In the genomic region with DNA sequence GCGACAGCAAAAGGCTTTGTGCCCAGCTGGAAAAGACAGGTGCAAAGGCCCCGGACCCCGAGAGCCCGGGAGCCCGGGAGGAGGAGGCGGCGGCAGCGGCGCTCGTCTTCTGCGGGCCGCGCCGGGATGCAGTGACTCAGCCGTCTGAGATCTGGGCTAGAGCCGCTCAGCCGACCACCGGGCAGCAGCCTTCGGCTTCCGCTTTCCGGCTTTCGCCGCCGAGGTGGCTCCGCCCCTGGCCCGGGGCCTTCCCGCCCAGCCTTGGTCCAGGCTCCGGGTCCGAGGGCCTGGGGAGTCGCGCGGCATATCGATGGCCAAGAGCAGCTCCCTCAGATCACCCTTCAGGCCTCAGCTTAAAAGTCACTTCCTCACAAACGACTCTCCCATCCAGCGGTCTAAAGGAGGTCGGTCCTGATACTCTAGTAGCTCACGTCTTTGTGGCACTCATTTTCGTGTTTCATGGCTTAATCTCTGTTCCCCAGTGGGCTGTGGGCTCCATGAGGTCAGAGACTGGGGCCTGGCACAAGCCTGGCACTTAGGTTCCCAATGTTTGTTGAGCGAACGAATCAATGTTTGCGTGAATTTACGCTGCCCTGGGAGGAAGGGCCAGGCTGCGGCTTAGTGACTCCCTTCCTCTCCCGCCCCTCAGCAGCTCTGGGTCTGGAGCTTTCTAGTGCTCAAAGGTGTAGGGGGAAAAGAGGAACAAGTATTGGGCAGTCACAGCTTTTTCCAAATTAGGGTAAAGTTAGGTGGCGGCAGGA, we compare ENCODE assay signal across 1 cellular context.
TF ChIP-seq lines count a peak whose summit lies in the region.

A gene (minus strand): TSS at position 146 of the 761 bp plus-strand sequence. CDS start 783 bp downstream, outside the sequence.

TF ChIP-seq in GM12878, 131 proteins besides CTCF, POLR2A, EP300 and RAD21 (continued from another document and continues in another):
- TF ChIP-seq, protein P1, sequence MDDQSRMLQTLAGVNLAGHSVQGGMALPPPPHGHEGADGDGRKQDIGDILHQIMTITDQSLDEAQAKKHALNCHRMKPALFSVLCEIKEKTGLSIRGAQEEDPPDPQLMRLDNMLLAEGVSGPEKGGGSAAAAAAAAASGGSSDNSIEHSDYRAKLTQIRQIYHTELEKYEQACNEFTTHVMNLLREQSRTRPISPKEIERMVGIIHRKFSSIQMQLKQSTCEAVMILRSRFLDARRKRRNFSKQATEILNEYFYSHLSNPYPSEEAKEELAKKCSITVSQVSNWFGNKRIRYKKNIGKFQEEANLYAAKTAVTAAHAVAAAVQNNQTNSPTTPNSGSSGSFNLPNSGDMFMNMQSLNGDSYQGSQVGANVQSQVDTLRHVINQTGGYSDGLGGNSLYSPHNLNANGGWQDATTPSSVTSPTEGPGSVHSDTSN (IDR thresholded peaks at IDR 0.05; ENCODE audit: insufficient replicate concordance, low read depth, low read length): no peak
- 0 out of 2 replicates have a peak, but pooled peaks have one; percentile 18 for TF ChIP-seq ZNF217 (IDR thresholded peaks at IDR 0.05)
- TF ChIP-seq CEBPB (IDR thresholded peaks at IDR 0.05; ENCODE audit: borderline replicate concordance in 1 of 2, low read depth in 2 of 2, low read length in 2 of 2): no peak
- TF ChIP-seq TBL1XR1 (IDR thresholded peaks at IDR 0.05; ENCODE audit: low read depth, low read length): no peak
- TF ChIP-seq IRF4 (IDR thresholded peaks at IDR 0.05; ENCODE audit: low read depth, low read length): no peak; the same call in 1 of the 2 replicates
- no peak for TF ChIP-seq CBX5 (IDR thresholded peaks at IDR 0.05; ENCODE audit: low read depth)
- no peak for TF ChIP-seq ZZZ3 (IDR thresholded peaks at IDR 0.05; ENCODE audit: control insufficient read depth, insufficient read length, low read depth)
- TF ChIP-seq, protein P2, sequence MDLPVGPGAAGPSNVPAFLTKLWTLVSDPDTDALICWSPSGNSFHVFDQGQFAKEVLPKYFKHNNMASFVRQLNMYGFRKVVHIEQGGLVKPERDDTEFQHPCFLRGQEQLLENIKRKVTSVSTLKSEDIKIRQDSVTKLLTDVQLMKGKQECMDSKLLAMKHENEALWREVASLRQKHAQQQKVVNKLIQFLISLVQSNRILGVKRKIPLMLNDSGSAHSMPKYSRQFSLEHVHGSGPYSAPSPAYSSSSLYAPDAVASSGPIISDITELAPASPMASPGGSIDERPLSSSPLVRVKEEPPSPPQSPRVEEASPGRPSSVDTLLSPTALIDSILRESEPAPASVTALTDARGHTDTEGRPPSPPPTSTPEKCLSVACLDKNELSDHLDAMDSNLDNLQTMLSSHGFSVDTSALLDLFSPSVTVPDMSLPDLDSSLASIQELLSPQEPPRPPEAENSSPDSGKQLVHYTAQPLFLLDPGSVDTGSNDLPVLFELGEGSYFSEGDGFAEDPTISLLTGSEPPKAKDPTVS (IDR thresholded peaks at IDR 0.05; ENCODE audit: low read depth, low read length): no peak
- no peak for TF ChIP-seq SUPT20H (IDR thresholded peaks at IDR 0.05; ENCODE audit: borderline replicate concordance, control insufficient read depth, low read depth, low read length)
- TF ChIP-seq SPI1 (IDR thresholded peaks at IDR 0.05; ENCODE audit: borderline replicate concordance, insufficient read depth, low read depth, low read length): peak; percentile 76; the same call in 1 of the 2 replicates
- no peak for TF ChIP-seq RELA (IDR thresholded peaks at IDR 0.05; ENCODE audit: borderline replicate concordance, partially characterized antibody)
- no peak for TF ChIP-seq SIX5 (IDR thresholded peaks at IDR 0.05; ENCODE audit: low read depth, low read length, severe bottlenecking)
- TF ChIP-seq EED (IDR thresholded peaks at IDR 0.05; ENCODE audit: low read depth): peak; percentile 69; the same call in 1 of the 2 replicates
- TF ChIP-seq, protein P3, sequence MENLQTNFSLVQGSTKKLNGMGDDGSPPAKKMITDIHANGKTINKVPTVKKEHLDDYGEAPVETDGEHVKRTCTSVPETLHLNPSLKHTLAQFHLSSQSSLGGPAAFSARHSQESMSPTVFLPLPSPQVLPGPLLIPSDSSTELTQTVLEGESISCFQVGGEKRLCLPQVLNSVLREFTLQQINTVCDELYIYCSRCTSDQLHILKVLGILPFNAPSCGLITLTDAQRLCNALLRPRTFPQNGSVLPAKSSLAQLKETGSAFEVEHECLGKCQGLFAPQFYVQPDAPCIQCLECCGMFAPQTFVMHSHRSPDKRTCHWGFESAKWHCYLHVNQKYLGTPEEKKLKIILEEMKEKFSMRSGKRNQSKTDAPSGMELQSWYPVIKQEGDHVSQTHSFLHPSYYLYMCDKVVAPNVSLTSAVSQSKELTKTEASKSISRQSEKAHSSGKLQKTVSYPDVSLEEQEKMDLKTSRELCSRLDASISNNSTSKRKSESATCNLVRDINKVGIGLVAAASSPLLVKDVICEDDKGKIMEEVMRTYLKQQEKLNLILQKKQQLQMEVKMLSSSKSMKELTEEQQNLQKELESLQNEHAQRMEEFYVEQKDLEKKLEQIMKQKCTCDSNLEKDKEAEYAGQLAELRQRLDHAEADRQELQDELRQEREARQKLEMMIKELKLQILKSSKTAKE (IDR thresholded peaks at IDR 0.05; ENCODE audit: low read depth, poor library complexity, severe bottlenecking): no peak
- peak in 1 of 2 experiments; percentile 67; a peak in 1 of 4 replicates for TF ChIP-seq SRF (IDR thresholded peaks at IDR 0.05; ENCODE audit: low read depth in 2 of 2, low read length in 2 of 2)
- TF ChIP-seq, protein P4, sequence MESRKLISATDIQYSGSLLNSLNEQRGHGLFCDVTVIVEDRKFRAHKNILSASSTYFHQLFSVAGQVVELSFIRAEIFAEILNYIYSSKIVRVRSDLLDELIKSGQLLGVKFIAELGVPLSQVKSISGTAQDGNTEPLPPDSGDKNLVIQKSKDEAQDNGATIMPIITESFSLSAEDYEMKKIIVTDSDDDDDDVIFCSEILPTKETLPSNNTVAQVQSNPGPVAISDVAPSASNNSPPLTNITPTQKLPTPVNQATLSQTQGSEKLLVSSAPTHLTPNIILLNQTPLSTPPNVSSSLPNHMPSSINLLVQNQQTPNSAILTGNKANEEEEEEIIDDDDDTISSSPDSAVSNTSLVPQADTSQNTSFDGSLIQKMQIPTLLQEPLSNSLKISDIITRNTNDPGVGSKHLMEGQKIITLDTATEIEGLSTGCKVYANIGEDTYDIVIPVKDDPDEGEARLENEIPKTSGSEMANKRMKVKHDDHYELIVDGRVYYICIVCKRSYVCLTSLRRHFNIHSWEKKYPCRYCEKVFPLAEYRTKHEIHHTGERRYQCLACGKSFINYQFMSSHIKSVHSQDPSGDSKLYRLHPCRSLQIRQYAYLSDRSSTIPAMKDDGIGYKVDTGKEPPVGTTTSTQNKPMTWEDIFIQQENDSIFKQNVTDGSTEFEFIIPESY (IDR thresholded peaks at IDR 0.05): no peak
- TF ChIP-seq HDAC6 (IDR thresholded peaks at IDR 0.05; ENCODE audit: unreplicated experiment): no peak
- TF ChIP-seq, protein P5, sequence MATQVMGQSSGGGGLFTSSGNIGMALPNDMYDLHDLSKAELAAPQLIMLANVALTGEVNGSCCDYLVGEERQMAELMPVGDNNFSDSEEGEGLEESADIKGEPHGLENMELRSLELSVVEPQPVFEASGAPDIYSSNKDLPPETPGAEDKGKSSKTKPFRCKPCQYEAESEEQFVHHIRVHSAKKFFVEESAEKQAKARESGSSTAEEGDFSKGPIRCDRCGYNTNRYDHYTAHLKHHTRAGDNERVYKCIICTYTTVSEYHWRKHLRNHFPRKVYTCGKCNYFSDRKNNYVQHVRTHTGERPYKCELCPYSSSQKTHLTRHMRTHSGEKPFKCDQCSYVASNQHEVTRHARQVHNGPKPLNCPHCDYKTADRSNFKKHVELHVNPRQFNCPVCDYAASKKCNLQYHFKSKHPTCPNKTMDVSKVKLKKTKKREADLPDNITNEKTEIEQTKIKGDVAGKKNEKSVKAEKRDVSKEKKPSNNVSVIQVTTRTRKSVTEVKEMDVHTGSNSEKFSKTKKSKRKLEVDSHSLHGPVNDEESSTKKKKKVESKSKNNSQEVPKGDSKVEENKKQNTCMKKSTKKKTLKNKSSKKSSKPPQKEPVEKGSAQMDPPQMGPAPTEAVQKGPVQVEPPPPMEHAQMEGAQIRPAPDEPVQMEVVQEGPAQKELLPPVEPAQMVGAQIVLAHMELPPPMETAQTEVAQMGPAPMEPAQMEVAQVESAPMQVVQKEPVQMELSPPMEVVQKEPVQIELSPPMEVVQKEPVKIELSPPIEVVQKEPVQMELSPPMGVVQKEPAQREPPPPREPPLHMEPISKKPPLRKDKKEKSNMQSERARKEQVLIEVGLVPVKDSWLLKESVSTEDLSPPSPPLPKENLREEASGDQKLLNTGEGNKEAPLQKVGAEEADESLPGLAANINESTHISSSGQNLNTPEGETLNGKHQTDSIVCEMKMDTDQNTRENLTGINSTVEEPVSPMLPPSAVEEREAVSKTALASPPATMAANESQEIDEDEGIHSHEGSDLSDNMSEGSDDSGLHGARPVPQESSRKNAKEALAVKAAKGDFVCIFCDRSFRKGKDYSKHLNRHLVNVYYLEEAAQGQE (IDR thresholded peaks at IDR 0.05; ENCODE audit: low read depth, low read length): no peak
- peak; percentile 25 for TF ChIP-seq SMAD1 (IDR thresholded peaks at IDR 0.05; ENCODE audit: low read depth, partially characterized antibody)
- TF ChIP-seq YY1 (IDR thresholded peaks at IDR 0.05; ENCODE audit: low read depth, low read length): 0 out of 2 replicates have a peak, but pooled peaks have one; percentile 4
- TF ChIP-seq MEF2A (IDR thresholded peaks at IDR 0.05; ENCODE audit: insufficient read depth, low read depth, low read length): no peak
- TF ChIP-seq, protein P6, sequence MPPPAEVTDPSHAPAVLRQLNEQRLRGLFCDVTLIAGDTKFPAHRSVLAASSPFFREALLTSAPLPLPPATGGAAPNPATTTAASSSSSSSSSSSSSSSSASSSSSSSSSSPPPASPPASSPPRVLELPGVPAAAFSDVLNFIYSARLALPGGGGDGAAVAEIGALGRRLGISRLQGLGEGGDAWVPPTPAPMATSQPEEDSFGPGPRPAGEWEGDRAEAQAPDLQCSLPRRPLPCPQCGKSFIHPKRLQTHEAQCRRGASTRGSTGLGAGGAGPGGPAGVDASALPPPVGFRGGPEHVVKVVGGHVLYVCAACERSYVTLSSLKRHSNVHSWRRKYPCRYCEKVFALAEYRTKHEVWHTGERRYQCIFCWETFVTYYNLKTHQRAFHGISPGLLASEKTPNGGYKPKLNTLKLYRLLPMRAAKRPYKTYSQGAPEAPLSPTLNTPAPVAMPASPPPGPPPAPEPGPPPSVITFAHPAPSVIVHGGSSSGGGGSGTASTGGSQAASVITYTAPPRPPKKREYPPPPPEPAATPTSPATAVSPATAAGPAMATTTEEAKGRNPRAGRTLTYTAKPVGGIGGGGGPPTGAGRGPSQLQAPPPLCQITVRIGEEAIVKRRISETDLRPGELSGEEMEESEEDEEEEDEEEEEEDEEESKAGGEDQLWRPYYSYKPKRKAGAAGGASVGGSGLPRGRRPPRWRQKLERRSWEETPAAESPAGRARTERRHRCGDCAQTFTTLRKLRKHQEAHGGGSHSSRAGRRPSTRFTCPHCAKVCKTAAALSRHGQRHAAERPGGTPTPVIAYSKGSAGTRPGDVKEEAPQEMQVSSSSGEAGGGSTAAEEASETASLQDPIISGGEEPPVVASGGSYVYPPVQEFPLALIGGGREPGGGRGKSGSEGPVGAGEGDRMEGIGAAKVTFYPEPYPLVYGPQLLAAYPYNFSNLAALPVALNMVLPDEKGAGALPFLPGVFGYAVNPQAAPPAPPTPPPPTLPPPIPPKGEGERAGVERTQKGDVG (CRISPR knock-in tag; IDR thresholded peaks at IDR 0.05): no peak
- TF ChIP-seq, protein P7, sequence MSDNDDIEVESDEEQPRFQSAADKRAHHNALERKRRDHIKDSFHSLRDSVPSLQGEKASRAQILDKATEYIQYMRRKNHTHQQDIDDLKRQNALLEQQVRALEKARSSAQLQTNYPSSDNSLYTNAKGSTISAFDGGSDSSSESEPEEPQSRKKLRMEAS (IDR thresholded peaks at IDR 0.05; ENCODE audit: low read depth, low read length): 0 out of 2 replicates have a peak, but pooled peaks have one; percentile 31
- 0 out of 2 replicates have a peak, but pooled peaks have one; percentile 28 for TF ChIP-seq TCF12 (IDR thresholded peaks at IDR 0.05; ENCODE audit: low read depth, low read length)
- TF ChIP-seq SMAD5 (IDR thresholded peaks at IDR 0.05; ENCODE audit: low read depth): peak; percentile 30; the same call in 1 of the 2 replicates
- TF ChIP-seq ZNF622 (IDR thresholded peaks at IDR 0.05): no peak
- TF ChIP-seq KAT2A (conservative IDR thresholded peaks at IDR 0.05; ENCODE audit: control insufficient read depth, low read depth, low read length): no peak
- TF ChIP-seq, protein P8, sequence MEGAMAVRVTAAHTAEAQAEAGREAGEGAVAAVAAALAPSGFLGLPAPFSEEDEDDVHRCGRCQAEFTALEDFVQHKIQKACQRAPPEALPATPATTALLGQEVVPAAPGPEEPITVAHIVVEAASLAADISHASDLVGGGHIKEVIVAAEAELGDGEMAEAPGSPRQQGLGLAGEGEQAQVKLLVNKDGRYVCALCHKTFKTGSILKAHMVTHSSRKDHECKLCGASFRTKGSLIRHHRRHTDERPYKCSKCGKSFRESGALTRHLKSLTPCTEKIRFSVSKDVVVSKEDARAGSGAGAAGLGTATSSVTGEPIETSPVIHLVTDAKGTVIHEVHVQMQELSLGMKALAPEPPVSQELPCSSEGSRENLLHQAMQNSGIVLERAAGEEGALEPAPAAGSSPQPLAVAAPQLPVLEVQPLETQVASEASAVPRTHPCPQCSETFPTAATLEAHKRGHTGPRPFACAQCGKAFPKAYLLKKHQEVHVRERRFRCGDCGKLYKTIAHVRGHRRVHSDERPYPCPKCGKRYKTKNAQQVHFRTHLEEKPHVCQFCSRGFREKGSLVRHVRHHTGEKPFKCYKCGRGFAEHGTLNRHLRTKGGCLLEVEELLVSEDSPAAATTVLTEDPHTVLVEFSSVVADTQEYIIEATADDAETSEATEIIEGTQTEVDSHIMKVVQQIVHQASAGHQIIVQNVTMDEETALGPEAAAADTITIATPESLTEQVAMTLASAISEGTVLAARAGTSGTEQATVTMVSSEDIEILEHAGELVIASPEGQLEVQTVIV (IDR thresholded peaks at IDR 0.05; ENCODE audit: borderline replicate concordance, partially characterized antibody): peak; percentile 26
- TF ChIP-seq, protein P9, sequence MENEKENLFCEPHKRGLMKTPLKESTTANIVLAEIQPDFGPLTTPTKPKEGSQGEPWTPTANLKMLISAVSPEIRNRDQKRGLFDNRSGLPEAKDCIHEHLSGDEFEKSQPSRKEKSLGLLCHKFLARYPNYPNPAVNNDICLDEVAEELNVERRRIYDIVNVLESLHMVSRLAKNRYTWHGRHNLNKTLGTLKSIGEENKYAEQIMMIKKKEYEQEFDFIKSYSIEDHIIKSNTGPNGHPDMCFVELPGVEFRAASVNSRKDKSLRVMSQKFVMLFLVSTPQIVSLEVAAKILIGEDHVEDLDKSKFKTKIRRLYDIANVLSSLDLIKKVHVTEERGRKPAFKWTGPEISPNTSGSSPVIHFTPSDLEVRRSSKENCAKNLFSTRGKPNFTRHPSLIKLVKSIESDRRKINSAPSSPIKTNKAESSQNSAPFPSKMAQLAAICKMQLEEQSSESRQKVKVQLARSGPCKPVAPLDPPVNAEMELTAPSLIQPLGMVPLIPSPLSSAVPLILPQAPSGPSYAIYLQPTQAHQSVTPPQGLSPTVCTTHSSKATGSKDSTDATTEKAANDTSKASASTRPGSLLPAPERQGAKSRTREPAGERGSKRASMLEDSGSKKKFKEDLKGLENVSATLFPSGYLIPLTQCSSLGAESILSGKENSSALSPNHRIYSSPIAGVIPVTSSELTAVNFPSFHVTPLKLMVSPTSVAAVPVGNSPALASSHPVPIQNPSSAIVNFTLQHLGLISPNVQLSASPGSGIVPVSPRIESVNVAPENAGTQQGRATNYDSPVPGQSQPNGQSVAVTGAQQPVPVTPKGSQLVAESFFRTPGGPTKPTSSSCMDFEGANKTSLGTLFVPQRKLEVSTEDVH (IDR thresholded peaks at IDR 0.05; ENCODE audit: low read depth, partially characterized antibody): no peak
- no peak for TF ChIP-seq NFIC (IDR thresholded peaks at IDR 0.05; ENCODE audit: low read depth, low read length)
